Comparison of ENCODE assay signal across 37 cellular contexts in genomic region chr11:60159284-60159683, GRCh38. TPM values are rescaled to one million over a fixed set of nuclear protein-coding genes. Genes with fewer than 3 reads are reported as not detected.
"Had no signal": no experiment of that assay in that cellular context is flagged by ENCODE, and none has a peak within 500 bp of the region (broad histone marks: within the 10 kb centered on the region; RNA-seq: fewer than 3 reads in every experiment).

No MANE protein-coding gene starts in this region.

- H3K36me3 Mint-ChIP-seq: activated CD4-positive, alpha-beta memory T cell treated with anti-CD3 and anti-CD28 coated beads for 36 hours; activated naive CD4-positive, alpha-beta T cell treated with anti-CD3 and anti-CD28 coated beads, Interleukin-2, amount 10 ng/mL, durations not matched to agents 7 days and 5 days; activated naive CD4-positive, alpha-beta T cell treated with anti-CD3 and anti-CD28 coated beads, Interleukin-2, amount 50 U/mL, for 24 hours; activated naive CD8-positive, alpha-beta T cell treated with anti-CD3 and anti-CD28 coated beads, Interleukin-2, amount 10 ng/mL, durations not matched to agents 7 days and 5 days; T-cell had no signal

- H3K4me3 Mint-ChIP-seq: activated B cell treated with CpG ODN at 0.5 μM for 24 hours; activated CD4-positive, alpha-beta memory T cell treated with anti-CD3 and anti-CD28 coated beads for 36 hours; activated CD4-positive, alpha-beta T cell treated with anti-CD3 and anti-CD28 coated beads, Interleukin-2, amount 10 ng/mL, durations not matched to agents 24 days and 14 days; activated CD8-positive, alpha-beta T cell treated with anti-CD3 and anti-CD28 coated beads for 36 hours; activated naive CD4-positive, alpha-beta T cell treated with anti-CD3 and anti-CD28 coated beads, Interleukin-2, amount 10 ng/mL, durations not matched to agents 7 days and 5 days; activated naive CD4-positive, alpha-beta T cell treated with anti-CD3 and anti-CD28 coated beads, Interleukin-2, amount 50 U/mL, for 24 hours; activated naive CD8-positive, alpha-beta T cell; activated naive CD8-positive, alpha-beta T cell treated with anti-CD3 and anti-CD28 coated beads, Interleukin-2, amount 10 ng/mL, durations not matched to agents 7 days and 5 days; activated naive CD8-positive, alpha-beta T cell treated with anti-CD3 and anti-CD28 coated beads, Interleukin-2, amount 50 U/mL, for 24 hours; activated T-cell treated with anti-CD3 and anti-CD28 coated beads, Interleukin-2, amount 50 U/mL, for 4 hours; activated T-cell treated with anti-CD3 and anti-CD28 coated beads, Interleukin-2, amount 50 U/mL, for 72 hours; activated T-helper 1 cell treated with anti-CD3 and anti-CD28 coated beads, Interleukin-12 subunit alpha, Interleukin-12 subunit beta, Interleukin-2, Interleukin-4 antibody, amounts not matched to agents 30 ng/mL and 10 ng/mL and 1 ng/mL, durations not matched to agents 14 hours and 24 hours and 36 hours; activated T-helper 17 cell treated with anti-CD3 and anti-CD28 coated beads, Interleukin-2, amount 50 U/mL, for 72 hours; T-cell; T-helper 1 cell treated with Interleukin-12 subunit alpha and Interleukin-12 subunit beta and Interleukin-4 antibody, amounts not matched to agents 30 μg/mL and 1 μg/mL, for 36 hours; T-helper 2 cell treated with Interferon-gamma antibody and Interleukin-4, amounts not matched to agents 5 μg/mL and 100 μg/mL, for 36 hours had no signal

- H3K9me3 Mint-ChIP-seq: activated B cell treated with CpG ODN at 0.5 μM for 24 hours; activated CD8-positive, alpha-beta T cell treated with anti-CD3 and anti-CD28 coated beads for 36 hours; activated naive CD4-positive, alpha-beta T cell treated with anti-CD3 and anti-CD28 coated beads, Interleukin-2, amount 10 ng/mL, durations not matched to agents 7 days and 5 days; activated naive CD8-positive, alpha-beta T cell treated with anti-CD3 and anti-CD28 coated beads, Interleukin-2, amount 10 ng/mL, durations not matched to agents 7 days and 5 days; activated naive CD8-positive, alpha-beta T cell treated with anti-CD3 and anti-CD28 coated beads, Interleukin-2, amount 50 U/mL, for 24 hours; activated T-cell treated with anti-CD3 and anti-CD28 coated beads, Interleukin-2, amount 50 U/mL, for 4 hours; T-helper 1 cell treated with Interleukin-12 subunit alpha and Interleukin-12 subunit beta and Interleukin-4 antibody, amounts not matched to agents 30 μg/mL and 1 μg/mL, for 36 hours had no signal

- H3K27me3 Mint-ChIP-seq: activated CD4-positive, alpha-beta T cell treated with anti-CD3 and anti-CD28 coated beads, Interleukin-2, amount 10 ng/mL, durations not matched to agents 24 days and 14 days; activated naive CD4-positive, alpha-beta T cell treated with anti-CD3 and anti-CD28 coated beads, Interleukin-2, amount 10 ng/mL, durations not matched to agents 7 days and 5 days had no signal

- H3K4me1 Mint-ChIP-seq: activated B cell treated with CpG ODN at 0.5 μM for 24 hours; activated CD4-positive, alpha-beta T cell treated with anti-CD3 and anti-CD28 coated beads, Interleukin-2, amount 10 ng/mL, durations not matched to agents 24 days and 14 days; activated naive CD4-positive, alpha-beta T cell treated with anti-CD3 and anti-CD28 coated beads, Interleukin-2, amount 50 U/mL, for 24 hours; activated naive CD8-positive, alpha-beta T cell treated with anti-CD3 and anti-CD28 coated beads, Interleukin-2, amount 50 U/mL, for 24 hours; activated T-helper 17 cell treated with anti-CD3 and anti-CD28 coated beads, Interleukin-2, amount 50 U/mL, for 72 hours had no signal

- H3K27ac Mint-ChIP-seq: activated B cell treated with CpG ODN at 0.5 μM for 24 hours; activated CD4-positive, alpha-beta memory T cell treated with anti-CD3 and anti-CD28 coated beads for 36 hours; activated CD4-positive, alpha-beta T cell treated with anti-CD3 and anti-CD28 coated beads, Interleukin-2, amount 10 ng/mL, durations not matched to agents 24 days and 14 days; activated CD8-positive, alpha-beta T cell treated with anti-CD3 and anti-CD28 coated beads for 36 hours; activated naive CD4-positive, alpha-beta T cell treated with anti-CD3 and anti-CD28 coated beads, Interleukin-2, amount 10 ng/mL, durations not matched to agents 7 days and 5 days; activated naive CD4-positive, alpha-beta T cell treated with anti-CD3 and anti-CD28 coated beads, Interleukin-2, amount 50 U/mL, for 24 hours; activated naive CD8-positive, alpha-beta T cell; activated naive CD8-positive, alpha-beta T cell treated with anti-CD3 and anti-CD28 coated beads, Interleukin-2, amount 10 ng/mL, durations not matched to agents 7 days and 5 days; activated naive CD8-positive, alpha-beta T cell treated with anti-CD3 and anti-CD28 coated beads, Interleukin-2, amount 50 U/mL, for 24 hours; activated T-cell treated with anti-CD3 and anti-CD28 coated beads, Interleukin-2, amount 50 U/mL, for 72 hours; activated T-helper 1 cell treated with anti-CD3 and anti-CD28 coated beads, Interleukin-12 subunit alpha, Interleukin-12 subunit beta, Interleukin-2, Interleukin-4 antibody, amounts not matched to agents 30 ng/mL and 10 ng/mL and 1 ng/mL, durations not matched to agents 14 hours and 24 hours and 36 hours; activated T-helper 17 cell treated with anti-CD3 and anti-CD28 coated beads, Interleukin-2, amount 50 U/mL, for 72 hours; T-cell; T-helper 1 cell treated with Interleukin-12 subunit alpha and Interleukin-12 subunit beta and Interleukin-4 antibody, amounts not matched to agents 30 μg/mL and 1 μg/mL, for 36 hours; T-helper 2 cell treated with Interferon-gamma antibody and Interleukin-4, amounts not matched to agents 5 μg/mL and 100 μg/mL, for 36 hours had no signal

- ATAC-seq: activated CD8-positive, alpha-beta T cell treated with anti-CD3 and anti-CD28 coated beads for 36 hours; activated naive CD8-positive, alpha-beta T cell treated with anti-CD3 and anti-CD28 coated beads, Interleukin-2, amount 50 U/mL, for 24 hours; activated T-cell treated with anti-CD3 and anti-CD28 coated beads, Interleukin-2, amount 50 U/mL, for 4 hours; activated T-cell treated with anti-CD3 and anti-CD28 coated beads, Interleukin-2, amount 50 U/mL, for 72 hours; activated T-helper 17 cell treated with anti-CD3 and anti-CD28 coated beads, Interleukin-2, amount 50 U/mL, for 72 hours; body of pancreas; T-cell had no signal

- H3K27ac ChIP-seq: body of pancreas, brain microvascular endothelial cell, breast epithelium, VCaP had no signal

- DNase-seq: activated B cell treated with CpG ODN at 0.5 μM for 24 hours; activated CD4-positive, alpha-beta memory T cell treated with anti-CD3 and anti-CD28 coated beads for 36 hours; activated CD4-positive, alpha-beta T cell treated with anti-CD3 and anti-CD28 coated beads for 4 hours; activated CD4-positive, alpha-beta T cell treated with anti-CD3 and anti-CD28 coated beads, Interleukin-2, amount 10 ng/mL, durations not matched to agents 24 days and 14 days; activated CD4-positive, alpha-beta T cell treated with anti-CD3 and anti-CD28 coated beads, Interleukin-2, amount 50 U/mL, for 1 hour; activated CD4-positive, alpha-beta T cell treated with anti-CD3 and anti-CD28 coated beads, Interleukin-2, amount 50 U/mL, for 4 hours; activated CD4-positive, CD25-positive, alpha-beta regulatory T cell treated with anti-CD3 and anti-CD28 coated beads, Interleukin-2, amount 50 U/mL, for 72 hours; activated CD8-positive, alpha-beta memory T cell treated with anti-CD3 and anti-CD28 coated beads, Interleukin-2, amount 50 U/mL, for 4 hours; activated CD8-positive, alpha-beta T cell treated with anti-CD3 and anti-CD28 coated beads for 36 hours; activated effector memory CD4-positive, alpha-beta T cell treated with anti-CD3 and anti-CD28 coated beads, Interleukin-2, amount 50 U/mL, for 16 hours; activated gamma-delta T cell treated with Interleukin-2 at 50 U/mL for 16 hours; activated naive CD4-positive, alpha-beta T cell treated with anti-CD3 and anti-CD28 coated beads, Interleukin-2, amount 10 ng/mL, durations not matched to agents 7 days and 5 days; activated naive CD4-positive, alpha-beta T cell treated with Interleukin-2 at 50 U/mL for 16 hours; activated naive CD8-positive, alpha-beta T cell treated with anti-CD3 and anti-CD28 coated beads, Interleukin-2, amount 10 ng/mL, durations not matched to agents 7 days and 5 days; activated naive CD8-positive, alpha-beta T cell treated with anti-CD3 and anti-CD28 coated beads, Interleukin-2, amount 50 U/mL, for 24 hours; activated T-cell treated with anti-CD3 and anti-CD28 coated beads for 4 hours; activated T-cell treated with anti-CD3 and anti-CD28 coated beads, Interleukin-2, amount 50 U/mL, for 1 hour; activated T-cell treated with anti-CD3 and anti-CD28 coated beads, Interleukin-2, amount 50 U/mL, for 4 hours; activated T-cell treated with anti-CD3 and anti-CD28 coated beads, Interleukin-2, amount 50 U/mL, for 72 hours; amniotic stem cell; aorta; body of pancreas; brain microvascular endothelial cell; central memory CD4-positive, alpha-beta T cell; T-cell; T-helper 2 cell; T-helper 9 cell had no signal

- H3K9me3 ChIP-seq: body of pancreas, breast epithelium had no signal

- H3K36me3 ChIP-seq: brain microvascular endothelial cell, breast epithelium had no signal

- H3K4me3 ChIP-seq: body of pancreas, breast epithelium had no signal

- H3K4me1 ChIP-seq: body of pancreas, breast epithelium had no signal

- H3K27me3 ChIP-seq: body of pancreas, brain microvascular endothelial cell, breast epithelium had no signal

RNA-seq across cellular contexts. Expression of gene MS4A6A, which starts 23.6 kb away (rescaled TPM):
- total RNA-seq: activated B cell treated with CpG ODN at 0.5 μM for 24 hours; activated CD4-positive, alpha-beta memory T cell treated with anti-CD3 and anti-CD28 coated beads for 36 hours; activated CD8-positive, alpha-beta memory T cell treated with anti-CD3 and anti-CD28 coated beads for 36 hours; activated CD8-positive, alpha-beta T cell treated with anti-CD3 and anti-CD28 coated beads for 36 hours; activated T-cell treated with anti-CD3 and anti-CD28 coated beads, Interleukin-2, amount 50 U/mL, for 4 hours; activated T-cell treated with anti-CD3 and anti-CD28 coated beads, Interleukin-2, amount 50 U/mL, for 72 hours; activated T-helper 1 cell treated with anti-CD3 and anti-CD28 coated beads, Interleukin-12 subunit alpha, Interleukin-12 subunit beta, Interleukin-2, Interleukin-4 antibody, amounts not matched to agents 30 ng/mL and 10 ng/mL and 1 ng/mL, durations not matched to agents 14 hours and 24 hours and 36 hours; activated T-helper 17 cell treated with anti-CD3 and anti-CD28 coated beads, Interleukin-2, amount 50 U/mL, for 72 hours; astrocyte had no signal
